Comparison of ENCODE assay signal across 8 cellular contexts in the genomic region with DNA sequence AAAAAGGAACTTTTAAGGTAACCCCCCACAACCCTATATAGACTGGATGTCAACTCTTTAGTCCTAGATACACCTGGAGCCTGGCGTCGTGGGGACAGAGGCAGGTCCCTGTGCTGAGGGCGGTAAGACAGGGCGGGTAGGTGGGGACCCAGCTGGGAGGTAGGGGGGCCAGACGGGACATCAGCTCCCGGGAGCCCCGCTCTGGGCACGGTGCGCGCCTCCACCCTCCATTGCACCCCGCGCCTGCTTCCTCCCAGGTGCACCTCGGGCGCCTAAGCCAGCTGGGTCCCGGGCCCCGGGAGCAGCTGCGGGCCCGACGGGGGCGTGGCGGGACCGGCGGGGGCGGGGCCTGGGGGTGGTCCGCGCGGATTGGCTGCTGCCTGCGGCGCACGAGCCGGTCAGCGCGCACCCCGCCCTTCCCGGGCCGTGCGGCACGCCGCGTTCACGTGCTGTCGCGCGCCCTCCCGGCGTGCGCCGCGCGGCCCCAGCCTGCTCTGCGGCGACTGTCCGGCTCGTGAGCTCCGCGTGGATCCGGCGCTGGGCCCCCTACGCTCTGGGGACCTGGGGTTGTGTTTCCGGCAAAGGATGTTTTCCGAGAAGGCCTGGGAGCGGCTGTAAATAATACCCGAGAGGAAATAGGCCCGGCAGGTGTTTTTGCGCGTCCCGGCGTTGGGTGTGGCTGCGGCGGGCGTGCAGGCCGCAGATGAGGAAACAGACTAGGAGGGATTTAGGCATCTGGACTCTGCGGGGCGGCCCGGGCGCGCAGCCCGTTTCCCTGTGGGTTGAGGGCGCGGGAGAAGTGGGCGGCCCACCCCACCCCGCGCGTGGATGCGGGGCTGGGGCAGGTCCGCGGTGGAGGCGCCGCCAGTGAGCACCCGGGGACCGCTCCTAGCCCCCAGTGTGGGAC. TPM values are rescaled to one million over a fixed set of nuclear protein-coding genes. Genes with fewer than 3 reads are reported as not detected.
A peak's percentile ranks its signal among the peaks of the same experiment; 100 is the strongest.
DNase-seq lines count a peak whose midpoint lies in the region; ATAC-seq lines count a peak whose summit lies in the region.

No MANE protein-coding gene starts in this region.

- ATAC-seq in GM19455 (IDR thresholded peaks at IDR 0.05; ENCODE audit: unreplicated experiment), result peak; percentile 93
- ATAC-seq in esophagus mucosa, result peak; percentile 99
- ATAC-seq in naive B cell (ENCODE audit: low read depth in 2 of 2), result peak; percentile 91 to 92

- H3K4me1 Mint-ChIP-seq in naive B cell, result peaks cover 25 to 54% (median 52%) of the 10 kb centered on the region in 3 donors

- peak overlapping the region; percentile 92 to 99 (median 98) for H3K27ac Mint-ChIP-seq in naive B cell

- H3K9me3 Mint-ChIP-seq in naive B cell, result no peaks in the 10 kb centered on the region

- DNase-seq in CMK (ENCODE audit: low read depth) (peak; percentile 76), HK-2 (ENCODE audit: unreplicated experiment) (peak; percentile 73), OCI-M2 (lab: John Stamatoyannopoulos, UW; ENCODE audit: unreplicated experiment) (peak; percentile 5), naive B cell (peak; percentile 92)
- DNase-seq in activated T-cell treated with anti-CD3 and anti-CD28 coated beads, Interleukin-2, amount 50 U/mL, for 1 hour, result peak; percentile 97
- peak; percentile 80 to 94 for DNase-seq in stimulated activated CD8-positive, alpha-beta memory T cell treated with anti-CD3 and anti-CD28 coated beads, Interleukin-7, amount 100 ng/mL, for 48 hours (ENCODE audit: extremely low read depth in 1 of 2, low read depth in 1 of 2)

- peak overlapping the region; percentile 77 to 98 (median 96) for H3K4me3 Mint-ChIP-seq in naive B cell

- no peaks in the 10 kb centered on the region for H3K27me3 Mint-ChIP-seq in naive B cell

- H3K36me3 Mint-ChIP-seq in naive B cell, result peaks cover 0 to 8% of the 10 kb centered on the region in 2 donors

RNA-seq across cellular contexts. Expression of gene PFKFB3, which starts 39.1 kb away (rescaled TPM):
- total RNA-seq in esophagus mucosa, result 48.2 TPM
- polyA plus RNA-seq in naive B cell (ENCODE audit: low read depth in 6 of 6), result 1 to 10 TPM; 2.4 to 8.8 (median 3.3) TPM

Comparison
In these comparisons a context has a peak if more than half of its experiments do, and no peak if none do; other contexts are left out.
1. Peak in every context shown above with its lines: DNase-seq and ATAC-seq.
2. DNase-seq: peak in every context shown above with its lines; median percentile 97 in activated T-cell treated with anti-CD3 and anti-CD28 coated beads, Interleukin-2, amount 50 U/mL, for 1 hour; 92 in naive B cell; 87 in stimulated activated CD8-positive, alpha-beta memory T cell treated with anti-CD3 and anti-CD28 coated beads, Interleukin-7, amount 100 ng/mL, for 48 hours; 76 in CMK; 73 in HK-2; 5 in OCI-M2.